Comparison of ENCODE assay signal across 8 cellular contexts in genomic region chr11:8247312-8247711, GRCh38. TPM values are rescaled to one million over a fixed set of nuclear protein-coding genes. Genes with fewer than 3 reads are reported as not detected.
DNase-seq lines count a peak whose midpoint lies in the region; ATAC-seq and TF ChIP-seq lines count a peak whose summit lies in the region.

No MANE protein-coding gene starts in this region.

- H3K4me1 ChIP-seq in uterus = no peaks in the 10 kb centered on the region

- no peak overlapping the region for H3K27ac ChIP-seq in uterus

- no peak for ATAC-seq in GM19324 (IDR thresholded peaks at IDR 0.05; ENCODE audit: low FRiP score, unreplicated experiment)

- TF ChIP-seq CTCF in AG09309 (IDR thresholded peaks at IDR 0.05; ENCODE audit: control insufficient read depth, insufficient read depth, low read depth, low read length, missing control alignments) = peak; percentile 50
- TF ChIP-seq CTCF in GM06990 (IDR thresholded peaks at IDR 0.05; ENCODE audit: insufficient read depth, low read length, poor library complexity, severe bottlenecking) = peak; percentile 73
- TF ChIP-seq CTCF in fibroblast of villous mesenchyme (IDR thresholded peaks at IDR 0.05; ENCODE audit: insufficient read depth, low read depth, low read length) = peak; percentile 40
- no peak for TF ChIP-seq CTCF in uterus (IDR thresholded peaks at IDR 0.05)

- DNase-seq in AG09309 (ENCODE audit: low read depth) = no peak
- no peak for DNase-seq in GM06990 (ENCODE audit: extremely low read depth, insufficient read length)
- DNase-seq in SK-MEL-5 (ENCODE audit: low read depth, low spot score) = peak; percentile 63
- no peak for DNase-seq in fibroblast of villous mesenchyme (ENCODE audit: low read depth)
- DNase-seq in NCI-H2196 treated with DMSO at 0.1 percent for 48 hours (lab: John Stamatoyannopoulos, UW; ENCODE audit: unreplicated experiment) = no peak
- DNase-seq in uterus = no peak
- no peak for DNase-seq in middle frontal gyrus (ENCODE audit: extremely low spot score, low spot score)

- no peaks in the 10 kb centered on the region for H3K9me3 ChIP-seq in uterus

- intact Hi-C loops in uterus (cut with DNase I; ENCODE audit: low total_unique reads) = no loop called here

- no peak for TF ChIP-seq POLR2A in uterus (IDR thresholded peaks at IDR 0.05)

- in situ Hi-C loops in SK-MEL-5 (cut with HindIII; ENCODE audit: low pct_unique_long_range_greater_than_20kb, low sequenced_read_pairs) = no loop called here

- H3K27me3 ChIP-seq in GM06990 (replicated peaks; ENCODE audit: control insufficient read depth, insufficient read depth, low read length) (no peaks in the 10 kb centered on the region; the same call in 1 of the 2 replicates), uterus (no peaks in the 10 kb centered on the region)

- H3K4me3 ChIP-seq in AG09309 (ENCODE audit: control insufficient read depth, low read depth, low read length) (no peak overlapping the region), GM06990 (replicated peaks; ENCODE audit: low read depth, low read length) (no peak overlapping the region), fibroblast of villous mesenchyme (ENCODE audit: low read depth, low read length) (no peak overlapping the region), uterus (no peak overlapping the region)

- no peaks in the 10 kb centered on the region for H3K36me3 ChIP-seq in GM06990 (ENCODE audit: control insufficient read depth, insufficient read depth, low read length)
- no peaks in the 10 kb centered on the region for H3K36me3 ChIP-seq in uterus

RNA-seq across cellular contexts. Expression of gene LMO1, which starts 16.4 kb away (rescaled TPM):
- total RNA-seq in SK-MEL-5 (2014; rRNA removed; shearing (Covaris generic)) = 0.29 TPM in 1 of 2 replicates, not detected in the other
- polyA plus RNA-seq in SK-MEL-5 (2015; cell fraction: cytosol; rRNA removed) = 0.31 and 0.47 TPM in 2 replicates
- polyA plus RNA-seq in SK-MEL-5 (2015; cell fraction: nucleus; rRNA removed) = 0.39 and 2.2 TPM in 2 replicates
- total RNA-seq in fibroblast of villous mesenchyme (not detected in 2 replicates), uterus (not detected)

Comparison
In these comparisons a context has a peak if more than half of its experiments do, and no peak if none do; other contexts are left out.
1. CTCF ChIP-seq: peak in AG09309 (single experiment), GM06990 (single experiment) and fibroblast of villous mesenchyme (single experiment); none in uterus (0 of 4).